In the genomic region with DNA sequence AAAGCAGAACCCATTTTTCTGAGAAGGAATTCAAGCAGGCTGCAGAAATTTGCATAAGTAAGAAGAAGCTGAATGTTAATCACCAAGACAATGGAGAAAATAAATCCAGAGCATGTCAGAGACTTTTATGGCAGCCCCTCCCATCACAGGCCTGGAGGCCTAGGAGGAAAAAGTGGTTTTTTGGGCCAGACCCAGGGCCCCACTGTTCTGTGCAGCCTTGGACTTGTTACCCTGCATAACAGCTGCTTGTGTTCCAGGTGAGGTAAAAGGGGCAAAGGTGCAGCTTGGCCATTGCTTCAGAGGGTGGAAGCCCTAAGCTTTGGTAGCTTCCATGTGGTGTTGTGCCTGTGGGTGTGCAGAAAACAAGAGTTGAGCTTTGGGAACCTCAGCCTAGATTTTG, we compare ENCODE assay signal across 29 cellular contexts.
"Had no signal": no experiment of that assay in that cellular context is flagged by ENCODE, and none has a peak within 500 bp of the region (broad histone marks: within the 10 kb centered on the region; RNA-seq: fewer than 3 reads in every experiment).

No MANE protein-coding gene starts in this region.

- H3K4me3 ChIP-seq: colonic mucosa, coronary artery, dorsolateral prefrontal cortex, esophagus muscularis mucosa, esophagus squamous epithelium, gastrocnemius medialis, gastroesophageal sphincter, heart left ventricle, heart right ventricle, hepatocyte had no signal

- FAIRE-seq: colon, endometrium, endothelial cell of umbilical vein, frontal cortex had no signal

- H3K4me1 ChIP-seq: colonic mucosa, esophagus muscularis mucosa, foreskin keratinocyte, gastrocnemius medialis, gastroesophageal sphincter, heart left ventricle, heart right ventricle had no signal

- ATAC-seq: effector memory CD8-positive, alpha-beta T cell; esophagus mucosa; foreskin keratinocyte; gastrocnemius medialis; gastroesophageal sphincter; heart left ventricle; heart right ventricle had no signal

- H3K9me3 ChIP-seq: colonic mucosa, gastrocnemius medialis had no signal

- H3K36me3 ChIP-seq: colonic mucosa, esophagus muscularis mucosa, esophagus squamous epithelium, gastrocnemius medialis, gastroesophageal sphincter, heart left ventricle, heart right ventricle had no signal

- H3K4me2 ChIP-seq: hepatocyte had no signal

- DNase-seq: colonic mucosa; cortex of kidney; dermis blood vessel endothelial cell; dorsolateral prefrontal cortex; effector CD4-positive, alpha-beta T cell; effector CD8-positive, alpha-beta T cell; effector memory CD4-positive, alpha-beta T cell; effector memory CD8-positive, alpha-beta T cell; endodermal cell; erythroblast; esophagus squamous epithelium; foreskin fibroblast; foreskin keratinocyte; foreskin melanocyte; gastrocnemius medialis; glutamatergic neuron; head of caudate nucleus; heart right ventricle had no signal

- H3K27ac ChIP-seq: colonic mucosa, coronary artery, dorsolateral prefrontal cortex, epithelial cell of prostate, esophagus muscularis mucosa, esophagus squamous epithelium, foreskin keratinocyte, gastrocnemius medialis, gastroesophageal sphincter, heart left ventricle, heart right ventricle, hepatocyte had no signal
